ENCODE assay signal across 8 cellular contexts in the genomic region with DNA sequence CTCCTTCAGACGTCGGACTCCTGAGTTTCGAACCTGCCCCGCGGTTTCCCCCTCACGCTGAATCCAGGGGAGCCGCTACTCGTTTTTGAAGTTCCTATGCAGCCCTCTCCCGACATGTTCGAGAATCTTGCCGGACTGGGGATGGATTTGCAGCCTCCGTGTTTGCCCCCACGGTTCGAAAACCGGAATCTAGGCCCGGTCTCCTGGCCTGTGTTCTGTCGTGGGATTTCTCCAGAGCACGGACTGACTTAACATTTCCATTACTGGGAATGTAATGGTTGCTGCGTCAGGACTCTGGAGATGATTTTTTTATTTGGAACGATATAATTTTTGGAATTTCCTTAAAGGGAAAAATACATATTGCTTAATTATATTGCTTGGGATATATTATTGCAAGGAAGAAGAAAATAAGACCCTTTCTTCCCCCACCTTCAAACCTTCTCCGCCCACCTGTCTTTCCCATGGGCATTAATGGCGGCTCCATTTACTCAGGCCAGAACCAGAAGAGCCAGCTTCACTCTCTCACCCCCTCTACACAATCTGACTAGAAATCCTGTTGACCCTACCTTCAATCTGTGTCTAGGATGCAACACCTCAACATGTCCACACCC. TPM values are rescaled to one million over a fixed set of nuclear protein-coding genes. Genes with fewer than 3 reads are reported as not detected.
A peak's percentile ranks its signal among the peaks of the same experiment; 100 is the strongest.
DNase-seq lines count a peak whose midpoint lies in the region; ATAC-seq and TF ChIP-seq lines count a peak whose summit lies in the region.

No MANE protein-coding gene starts in this region.

- no peak for ATAC-seq in GM18907 (IDR thresholded peaks at IDR 0.05; ENCODE audit: unreplicated experiment)

- H3K4me1 Mint-ChIP-seq in CD8-positive, alpha-beta memory T cell, result peaks cover 60 to 66% (median 63%) of the 10 kb centered on the region in 3 donors

- peak overlapping the region; percentile 93 for H3K27ac ChIP-seq in CD8-positive, alpha-beta memory T cell (ENCODE audit: low read depth, low read length)
- peak overlapping the region; percentile 95 for H3K27ac ChIP-seq in effector memory CD4-positive, alpha-beta T cell (ENCODE audit: insufficient read depth, low read length, poor library complexity, severe bottlenecking)

- peak overlapping the region; percentile 87 for H3K4me3 ChIP-seq in CD8-positive, alpha-beta memory T cell (ENCODE audit: low read length)
- H3K4me3 ChIP-seq in NB4 (ENCODE audit: low read depth, low read length), result peak overlapping the region; percentile 73
- H3K4me3 ChIP-seq in effector memory CD4-positive, alpha-beta T cell (ENCODE audit: insufficient read depth, low read depth, low read length, poor library complexity, severe bottlenecking), result peak overlapping the region; percentile 69
- peak overlapping the region; percentile 90 for H3K4me3 ChIP-seq in neuron (ENCODE audit: low read length)

- H3K36me3 Mint-ChIP-seq in CD8-positive, alpha-beta memory T cell, result peaks cover 0 to 26% (median 3%) of the 10 kb centered on the region in 3 donors

- H3K4me1 ChIP-seq in CD8-positive, alpha-beta memory T cell (ENCODE audit: insufficient read depth, low read length), result peaks cover 50% of the 10 kb centered on the region
- peaks cover 49% of the 10 kb centered on the region for H3K4me1 ChIP-seq in effector memory CD4-positive, alpha-beta T cell (ENCODE audit: control insufficient read depth, insufficient read depth, low read length, poor library complexity, severe bottlenecking)
- peaks cover 33% of the 10 kb centered on the region for H3K4me1 ChIP-seq in neuron (ENCODE audit: insufficient read depth, low read length)

- H3K27me3 ChIP-seq in CD8-positive, alpha-beta memory T cell (ENCODE audit: insufficient read depth, low read length, poor library complexity, severe bottlenecking), result no peaks in the 10 kb centered on the region
- no peaks in the 10 kb centered on the region for H3K27me3 ChIP-seq in effector memory CD4-positive, alpha-beta T cell (replicated peaks; ENCODE audit: control insufficient read depth, insufficient read depth, low read length, poor library complexity, severe bottlenecking)
- no peaks in the 10 kb centered on the region for H3K27me3 ChIP-seq in neuron (ENCODE audit: insufficient read depth, low read length)

- no peaks in the 10 kb centered on the region for H3K27me3 Mint-ChIP-seq in CD8-positive, alpha-beta memory T cell

- CTCF ChIA-PET in CD8-positive, alpha-beta memory T cell (lab: Charles Lee), result interaction anchor here (0.8 to 2.3 kb wide), 10 partner anchors 10 to 50 kb away, joined by 3 to 22 read pairs (median 4); a partner anchor contains a TSS

- peak overlapping the region; percentile 90 for H2AFZ ChIP-seq in neuron (ENCODE audit: low read depth, low read length)

- no peaks in the 10 kb centered on the region for H3K9me3 ChIP-seq in CD8-positive, alpha-beta memory T cell (ENCODE audit: low read length)
- no peaks in the 10 kb centered on the region for H3K9me3 ChIP-seq in effector memory CD4-positive, alpha-beta T cell (ENCODE audit: control insufficient read depth, low read length)
- H3K9me3 ChIP-seq in neuron (ENCODE audit: low read length), result no peaks in the 10 kb centered on the region

- H3K9me3 Mint-ChIP-seq in CD8-positive, alpha-beta memory T cell, result peaks cover 0 to 2% (median 0%) of the 10 kb centered on the region in 5 donors

- no peak for DNase-seq in CD8-positive, alpha-beta memory T cell
- no peak for DNase-seq in NB4 (ENCODE audit: low read depth)
- DNase-seq in effector memory CD4-positive, alpha-beta T cell, result no peak
- no peak for DNase-seq in NCI-H524 treated with DMSO at 0.1 percent for 48 hours (lab: John Stamatoyannopoulos, UW)
- no peak for DNase-seq in NCI-H2029 (lab: John Stamatoyannopoulos, UW)
- DNase-seq in activated CD4-positive, CD25-positive, alpha-beta regulatory T cell (lab: John Stamatoyannopoulos, UW), result no peak

- H3K27ac Mint-ChIP-seq in CD8-positive, alpha-beta memory T cell, result peak overlapping the region; percentile 93 to 99 (median 96)

- TF ChIP-seq CTCF in NB4 (IDR thresholded peaks at IDR 0.05; ENCODE audit: low read depth, low read length), result no peak

- POLR2A ChIA-PET in CD8-positive, alpha-beta memory T cell (lab: Charles Lee), result interaction anchor here (0.6 to 6.1 kb wide), 10 partner anchors 9 to 381 kb away, joined by 3 to 108 read pairs (median 3); a partner anchor contains a TSS

- H3K4me3 Mint-ChIP-seq in CD8-positive, alpha-beta memory T cell, result peak overlapping the region; percentile 82 to 99 (median 89)

- H3K36me3 ChIP-seq in CD8-positive, alpha-beta memory T cell (ENCODE audit: insufficient read depth, low read length), result no peaks in the 10 kb centered on the region
- no peaks in the 10 kb centered on the region for H3K36me3 ChIP-seq in effector memory CD4-positive, alpha-beta T cell (ENCODE audit: control insufficient read depth, insufficient read depth, low read length)
- H3K36me3 ChIP-seq in neuron (ENCODE audit: insufficient read depth, low read length), result peaks cover 4% of the 10 kb centered on the region

- TF ChIP-seq POLR2A in NB4 (IDR thresholded peaks at IDR 0.05; ENCODE audit: extremely low read depth, insufficient read length), result no peak

RNA-seq across cellular contexts. Expression of a gene that starts 8.5 kb away (rescaled TPM):
- total RNA-seq in CD8-positive, alpha-beta memory T cell, result 100 to 1,000 TPM; 125 to 132 TPM
- polyA plus RNA-seq in CD8-positive, alpha-beta memory T cell, result 157 TPM

RNA-seq across cellular contexts. Expression of a gene that starts 50.0 kb away (rescaled TPM):
- 10 to 100 TPM; 27.6 to 34.1 TPM for total RNA-seq in CD8-positive, alpha-beta memory T cell
- polyA plus RNA-seq in CD8-positive, alpha-beta memory T cell, result 20.1 TPM
